Comparison of ENCODE assay signal across 2 cellular contexts in genomic region chr16:4082474-4083044, GRCh38.
A peak's percentile ranks its signal among the peaks of the same experiment; 100 is the strongest.
TF ChIP-seq lines count a peak whose summit lies in the region.

No MANE protein-coding gene starts in this region.

TF ChIP-seq in IMR-90, 13 proteins besides CTCF, POLR2A, EP300 and RAD21:
- TF ChIP-seq ELK1 (IDR thresholded peaks at IDR 0.05; ENCODE audit: borderline replicate concordance, low read depth, low read length) (no peak), MAFK (IDR thresholded peaks at IDR 0.05; ENCODE audit: low read depth, low read length) (no peak), MAZ (IDR thresholded peaks at IDR 0.05; ENCODE audit: borderline replicate concordance, low read depth, low read length) (no peak), RCOR1 (IDR thresholded peaks at IDR 0.05; ENCODE audit: insufficient replicate concordance, low read length) (no peak), CHD1 (IDR thresholded peaks at IDR 0.05; ENCODE audit: low read depth, low read length) (no peak), BHLHE40 (IDR thresholded peaks at IDR 0.05; ENCODE audit: low read depth, low read length) (no peak), USF2 (IDR thresholded peaks at IDR 0.05; ENCODE audit: low read depth, low read length) (no peak), RFX5 (IDR thresholded peaks at IDR 0.05; ENCODE audit: low read depth, low read length) (no peak), CEBPB (IDR thresholded peaks at IDR 0.05; ENCODE audit: low read depth, low read length) (no peak), MXI1 (IDR thresholded peaks at IDR 0.05; ENCODE audit: borderline replicate concordance, low read depth, low read length) (no peak), SMC3 (IDR thresholded peaks at IDR 0.05; ENCODE audit: low read depth, low read length) (no peak), NFE2L2 (IDR thresholded peaks at IDR 0.05; ENCODE audit: low read depth, low read length) (no peak), FOS (IDR thresholded peaks at IDR 0.05; ENCODE audit: low read depth, low read length) (no peak)

TF ChIP-seq in K562, 482 proteins besides CTCF, POLR2A, EP300 and RAD21:
- TF ChIP-seq ZNF175 (CRISPR knock-in tag; IDR thresholded peaks at IDR 0.05; ENCODE audit: low read depth) (no peak), EGR1 (conservative IDR thresholded peaks at IDR 0.05) (0 out of 2 replicates have a peak, but pooled peaks have one; percentile 27)
